37 cellular contexts compared by ENCODE assay signal in the genomic region with DNA sequence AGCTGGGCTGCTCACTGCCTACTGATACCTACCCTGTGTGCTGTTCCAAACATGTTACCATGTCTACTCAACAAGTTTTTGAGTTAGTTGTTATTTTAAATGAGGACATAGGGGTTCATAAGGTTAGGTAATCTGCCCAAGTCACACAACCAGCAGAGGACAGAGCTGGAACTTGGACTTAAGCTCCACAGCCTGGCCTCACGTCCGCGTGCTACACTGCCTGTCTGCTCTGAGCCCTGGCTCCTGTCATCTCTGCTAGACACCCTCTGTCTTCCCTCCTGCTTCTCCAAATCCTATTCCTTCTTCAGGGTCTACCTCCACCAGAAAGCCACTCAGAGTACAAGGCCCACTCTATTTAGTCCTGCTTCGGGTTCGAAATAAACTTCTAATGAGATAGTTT. TPM values are rescaled to one million over a fixed set of nuclear protein-coding genes. Genes with fewer than 3 reads are reported as not detected.
"Had no signal": no experiment of that assay in that cellular context is flagged by ENCODE, and none has a peak within 500 bp of the region (broad histone marks: within the 10 kb centered on the region; RNA-seq: fewer than 3 reads in every experiment).

No MANE protein-coding gene starts in this region.

- H3K27me3 ChIP-seq: adrenal gland, body of pancreas, brain microvascular endothelial cell, breast epithelium had no signal

- ATAC-seq: activated CD8-positive, alpha-beta T cell treated with anti-CD3 and anti-CD28 coated beads for 36 hours; activated naive CD4-positive, alpha-beta T cell treated with anti-CD3 and anti-CD28 coated beads, Interleukin-2, amount 50 U/mL, for 72 hours; activated T-cell treated with anti-CD3 and anti-CD28 coated beads, Interleukin-2, amount 50 U/mL, for 4 hours; activated T-cell treated with anti-CD3 and anti-CD28 coated beads, Interleukin-2, amount 50 U/mL, for 72 hours; activated T-helper 17 cell treated with anti-CD3 and anti-CD28 coated beads, Interleukin-2, amount 50 U/mL, for 72 hours; body of pancreas had no signal

- H3K9me3 ChIP-seq: body of pancreas, breast epithelium had no signal

- H3K4me1 ChIP-seq: adrenal gland, body of pancreas, breast epithelium had no signal

- FAIRE-seq: astrocyte, TTC549 had no signal

- DNase-seq: activated B cell treated with CpG ODN at 0.5 μM for 24 hours; activated CD4-positive, alpha-beta memory T cell treated with anti-CD3 and anti-CD28 coated beads for 36 hours; activated CD4-positive, alpha-beta T cell treated with anti-CD3 and anti-CD28 coated beads for 4 hours; activated CD4-positive, alpha-beta T cell treated with anti-CD3 and anti-CD28 coated beads, Interleukin-2, amount 10 ng/mL, durations not matched to agents 24 days and 14 days; activated CD4-positive, alpha-beta T cell treated with anti-CD3 and anti-CD28 coated beads, Interleukin-2, amount 50 U/mL, for 1 hour; activated CD4-positive, alpha-beta T cell treated with anti-CD3 and anti-CD28 coated beads, Interleukin-2, amount 50 U/mL, for 4 hours; activated CD4-positive, CD25-positive, alpha-beta regulatory T cell treated with anti-CD3 and anti-CD28 coated beads, Interleukin-2, amount 50 U/mL, for 72 hours; activated CD8-positive, alpha-beta memory T cell treated with anti-CD3 and anti-CD28 coated beads, Interleukin-2, amount 50 U/mL, for 4 hours; activated CD8-positive, alpha-beta T cell treated with anti-CD3 and anti-CD28 coated beads for 36 hours; activated effector memory CD4-positive, alpha-beta T cell treated with anti-CD3 and anti-CD28 coated beads, Interleukin-2, amount 50 U/mL, for 16 hours; activated gamma-delta T cell treated with Interleukin-2 at 50 U/mL for 16 hours; activated naive CD4-positive, alpha-beta T cell; activated naive CD4-positive, alpha-beta T cell treated with anti-CD3 and anti-CD28 coated beads for 36 hours; activated naive CD4-positive, alpha-beta T cell treated with anti-CD3 and anti-CD28 coated beads, Interleukin-2, amount 50 U/mL, for 16 hours; activated naive CD8-positive, alpha-beta T cell treated with anti-CD3 and anti-CD28 coated beads for 36 hours; activated T-cell treated with anti-CD3 and anti-CD28 coated beads for 4 hours; activated T-cell treated with anti-CD3 and anti-CD28 coated beads, Interleukin-2, amount 50 U/mL, for 1 hour; activated T-cell treated with anti-CD3 and anti-CD28 coated beads, Interleukin-2, amount 50 U/mL, for 4 hours; activated T-cell treated with anti-CD3 and anti-CD28 coated beads, Interleukin-2, amount 50 U/mL, for 72 hours; adrenal gland; amniotic stem cell; aorta; body of pancreas; brain microvascular endothelial cell; central memory CD4-positive, alpha-beta T cell; T-helper 1 cell; T-helper 2 cell; T-helper 9 cell had no signal

- H3K4me3 ChIP-seq: adrenal gland, body of pancreas, breast epithelium had no signal

- H3K27ac ChIP-seq: adrenal gland, body of pancreas, brain microvascular endothelial cell, breast epithelium, VCaP had no signal

- H3K36me3 ChIP-seq: adrenal gland, brain microvascular endothelial cell, breast epithelium had no signal

RNA-seq across cellular contexts. Expression of gene ANKRD66, which starts 18.2 kb away (rescaled TPM):
- total RNA-seq: activated B cell treated with CpG ODN at 0.5 μM for 24 hours; activated CD4-positive, alpha-beta memory T cell treated with anti-CD3 and anti-CD28 coated beads for 36 hours; activated CD4-positive, alpha-beta T cell treated with anti-CD3 and anti-CD28 coated beads, Interleukin-2, amount 10 ng/mL, durations not matched to agents 24 days and 14 days; activated CD8-positive, alpha-beta memory T cell treated with anti-CD3 and anti-CD28 coated beads for 36 hours; activated CD8-positive, alpha-beta T cell treated with anti-CD3 and anti-CD28 coated beads for 36 hours; activated naive CD4-positive, alpha-beta T cell treated with anti-CD3 and anti-CD28 coated beads for 36 hours; activated naive CD4-positive, alpha-beta T cell treated with anti-CD3 and anti-CD28 coated beads, Interleukin-2, amount 50 U/mL, for 72 hours; activated naive CD8-positive, alpha-beta T cell treated with anti-CD3 and anti-CD28 coated beads for 36 hours; activated T-cell treated with anti-CD3 and anti-CD28 coated beads, Interleukin-2, amount 50 U/mL, for 4 hours; activated T-cell treated with anti-CD3 and anti-CD28 coated beads, Interleukin-2, amount 50 U/mL, for 72 hours; activated T-helper 1 cell treated with anti-CD3 and anti-CD28 coated beads, Interleukin-12 subunit alpha, Interleukin-12 subunit beta, Interleukin-2, Interleukin-4 antibody, amounts not matched to agents 30 ng/mL and 10 ng/mL and 1 ng/mL, durations not matched to agents 14 hours and 24 hours and 36 hours; activated T-helper 17 cell treated with anti-CD3 and anti-CD28 coated beads, Interleukin-2, amount 50 U/mL, for 72 hours; adrenal gland; aorta; astrocyte; body of pancreas; breast epithelium; cardiac septum had no signal
- polyA plus RNA-seq: adrenal gland, aorta had no signal

RNA-seq across cellular contexts. Expression of gene MEP1A, which starts 28.2 kb away (rescaled TPM):
- total RNA-seq: activated B cell treated with CpG ODN at 0.5 μM for 24 hours; activated CD4-positive, alpha-beta memory T cell treated with anti-CD3 and anti-CD28 coated beads for 36 hours; activated CD4-positive, alpha-beta T cell treated with anti-CD3 and anti-CD28 coated beads, Interleukin-2, amount 10 ng/mL, durations not matched to agents 24 days and 14 days; activated CD8-positive, alpha-beta memory T cell treated with anti-CD3 and anti-CD28 coated beads for 36 hours; activated CD8-positive, alpha-beta T cell treated with anti-CD3 and anti-CD28 coated beads for 36 hours; activated naive CD4-positive, alpha-beta T cell treated with anti-CD3 and anti-CD28 coated beads for 36 hours; activated naive CD4-positive, alpha-beta T cell treated with anti-CD3 and anti-CD28 coated beads, Interleukin-2, amount 50 U/mL, for 72 hours; activated naive CD8-positive, alpha-beta T cell treated with anti-CD3 and anti-CD28 coated beads for 36 hours; activated T-cell treated with anti-CD3 and anti-CD28 coated beads, Interleukin-2, amount 50 U/mL, for 4 hours; activated T-cell treated with anti-CD3 and anti-CD28 coated beads, Interleukin-2, amount 50 U/mL, for 72 hours; activated T-helper 1 cell treated with anti-CD3 and anti-CD28 coated beads, Interleukin-12 subunit alpha, Interleukin-12 subunit beta, Interleukin-2, Interleukin-4 antibody, amounts not matched to agents 30 ng/mL and 10 ng/mL and 1 ng/mL, durations not matched to agents 14 hours and 24 hours and 36 hours; activated T-helper 17 cell treated with anti-CD3 and anti-CD28 coated beads, Interleukin-2, amount 50 U/mL, for 72 hours; adrenal gland; aorta; astrocyte; body of pancreas; cardiac septum had no signal

RNA-seq across cellular contexts. Expression of gene PLA2G7, which starts 29.8 kb away (rescaled TPM):
- total RNA-seq: activated CD4-positive, alpha-beta memory T cell treated with anti-CD3 and anti-CD28 coated beads for 36 hours; activated CD4-positive, alpha-beta T cell treated with anti-CD3 and anti-CD28 coated beads, Interleukin-2, amount 10 ng/mL, durations not matched to agents 24 days and 14 days; activated CD8-positive, alpha-beta memory T cell treated with anti-CD3 and anti-CD28 coated beads for 36 hours; activated CD8-positive, alpha-beta T cell treated with anti-CD3 and anti-CD28 coated beads for 36 hours; activated naive CD4-positive, alpha-beta T cell treated with anti-CD3 and anti-CD28 coated beads for 36 hours; activated naive CD4-positive, alpha-beta T cell treated with anti-CD3 and anti-CD28 coated beads, Interleukin-2, amount 50 U/mL, for 72 hours; activated naive CD8-positive, alpha-beta T cell treated with anti-CD3 and anti-CD28 coated beads for 36 hours; activated T-cell treated with anti-CD3 and anti-CD28 coated beads, Interleukin-2, amount 50 U/mL, for 4 hours; activated T-cell treated with anti-CD3 and anti-CD28 coated beads, Interleukin-2, amount 50 U/mL, for 72 hours; activated T-helper 1 cell treated with anti-CD3 and anti-CD28 coated beads, Interleukin-12 subunit alpha, Interleukin-12 subunit beta, Interleukin-2, Interleukin-4 antibody, amounts not matched to agents 30 ng/mL and 10 ng/mL and 1 ng/mL, durations not matched to agents 14 hours and 24 hours and 36 hours; activated T-helper 17 cell treated with anti-CD3 and anti-CD28 coated beads, Interleukin-2, amount 50 U/mL, for 72 hours had no signal
